Comparison of ENCODE assay signal across 7 cellular contexts in genomic region chr6:161439093-161439492, GRCh38.
DNase-seq lines count a peak whose midpoint lies in the region; ATAC-seq lines count a peak whose summit lies in the region.

No MANE protein-coding gene starts in this region.

- H3K4me3 ChIP-seq in SJSA1 = no peak overlapping the region

- ATAC-seq in GM21390 (IDR thresholded peaks at IDR 0.05; ENCODE audit: unreplicated experiment) = no peak
- ATAC-seq in GM18861 (IDR thresholded peaks at IDR 0.05; ENCODE audit: unreplicated experiment) = no peak

- no peaks in the 10 kb centered on the region for H3K36me3 ChIP-seq in SJSA1

- peaks cover 35% of the 10 kb centered on the region for H3K4me1 ChIP-seq in SJSA1 (replicated peaks)

- DNase-seq in HS-5 (ENCODE audit: low read depth) (peak; percentile 83), SJSA1 (ENCODE audit: low read depth in 1 of 2, low spot score in 2 of 2) (peak; percentile 81 to 82), fibroblast of the conjunctiva (ENCODE audit: low read depth) (peak; percentile 56), stromal cell of bone marrow (ENCODE audit: low read depth) (peak; percentile 81)
- no peak for DNase-seq in effector CD8-positive, alpha-beta T cell (lab: John Stamatoyannopoulos, UW)

- H3K27me3 ChIP-seq in SJSA1 (replicated peaks) = no peaks in the 10 kb centered on the region

- H3K9me3 ChIP-seq in SJSA1 (replicated peaks) = no peaks in the 10 kb centered on the region

- H3K27ac ChIP-seq in SJSA1 = peak overlapping the region; percentile 23
